ENCODE assay signal across 28 cellular contexts in genomic region chr22:43508489-43508888, GRCh38.
"Had no signal": no experiment of that assay in that cellular context is flagged by ENCODE, and none has a peak within 500 bp of the region (broad histone marks: within the 10 kb centered on the region; RNA-seq: fewer than 3 reads in every experiment).

No MANE protein-coding gene starts in this region.

- H3K36me3 Mint-ChIP-seq: stimulated activated effector memory CD8-positive, alpha-beta T cell treated with anti-CD3 and anti-CD28 coated beads, Interleukin-12 subunit alpha, Interleukin-12 subunit beta, amount 100 ng/mL, for 72 hours; stimulated activated memory B cell treated with anti-CD40 and anti-IgM and Interleukin-4, amounts not matched to agents 10 μg/mL and 1 μg/mL and 100 μg/mL, for 72 hours; stimulated activated naive B cell treated with anti-CD40 and anti-IgM and Interleukin-4, amounts not matched to agents 10 μg/mL and 1 μg/mL and 100 μg/mL, for 72 hours; type B pancreatic cell had no signal

- H3K27me3 Mint-ChIP-seq: stimulated activated naive CD8-positive, alpha-beta T cell treated with anti-CD3 and anti-CD28 coated beads, Interleukin-15, amount 100 ng/mL, for 72 hours; stimulated activated naive CD8-positive, alpha-beta T cell treated with anti-CD3 and anti-CD28 coated beads, Interleukin-15, Interleukin-2, amounts not matched to agents 100 ng/mL and 50 ng/mL, for 24 hours; type B pancreatic cell had no signal

- DNase-seq: stimulated activated CD4-positive, alpha-beta T cell treated with anti-CD3 and anti-CD28 coated beads, Interleukin-2, amount 100 ng/mL, for 48 hours; stimulated activated CD4-positive, alpha-beta T cell treated with anti-CD3 and anti-CD28 coated beads, Interleukin-4, amount 100 ng/mL, for 1 hour; stimulated activated CD4-positive, alpha-beta T cell treated with anti-CD3 and anti-CD28 coated beads, Interleukin-4, amount 100 ng/mL, for 24 hours; stimulated activated CD4-positive, alpha-beta T cell treated with anti-CD3 and anti-CD28 coated beads, Interleukin-4, amount 100 ng/mL, for 4 hours; stimulated activated CD8-positive, alpha-beta memory T cell treated with anti-CD3 and anti-CD28 coated beads, Interleukin-4, amount 100 ng/mL, for 48 hours; stimulated activated naive B cell treated with anti-CD40 and anti-IgM and Interleukin-4, amounts not matched to agents 10 μg/mL and 1 μg/mL and 100 μg/mL, for 72 hours; stimulated activated naive CD4-positive, alpha-beta T cell; stimulated activated naive CD4-positive, alpha-beta T cell treated with Interleukin-2 at 50 U/mL for 16 hours; stimulated activated naive CD8-positive, alpha-beta T cell treated with anti-CD3 and anti-CD28 coated beads, Interleukin-15, amount 100 ng/mL, for 72 hours; stimulated activated naive CD8-positive, alpha-beta T cell treated with anti-CD3 and anti-CD28 coated beads, Interleukin-15, Interleukin-2, amounts not matched to agents 100 U/mL and 50 U/mL, for 24 hours; stomach; substantia nigra; testis; thyroid gland; tibial artery; transverse colon; trophoblast cell; upper lobe of left lung; upper lobe of right lung; uterus had no signal

- H3K4me1 ChIP-seq: stomach, suprapubic skin, testis, thyroid gland, tibial artery, tibial nerve, transverse colon, upper lobe of left lung, upper lobe of right lung, uterus, vagina had no signal

- H3K4me3 Mint-ChIP-seq: stimulated activated effector memory CD8-positive, alpha-beta T cell treated with anti-CD3 and anti-CD28 coated beads, Interleukin-12 subunit alpha, Interleukin-12 subunit beta, amount 100 ng/mL, for 72 hours; stimulated activated memory B cell treated with anti-CD40 and anti-IgM and Interleukin-4, amounts not matched to agents 10 μg/mL and 1 μg/mL and 100 μg/mL, for 72 hours; stimulated activated naive B cell treated with anti-CD40 and anti-IgM and Interleukin-4, amounts not matched to agents 10 μg/mL and 1 μg/mL and 100 μg/mL, for 72 hours; stimulated activated naive CD8-positive, alpha-beta T cell treated with anti-CD3 and anti-CD28 coated beads, Interleukin-15, amount 100 ng/mL, for 72 hours; stimulated activated naive CD8-positive, alpha-beta T cell treated with anti-CD3 and anti-CD28 coated beads, Interleukin-15, Interleukin-2, amounts not matched to agents 100 ng/mL and 50 ng/mL, for 24 hours; type B pancreatic cell had no signal

- H3K9me3 Mint-ChIP-seq: stimulated activated effector memory CD8-positive, alpha-beta T cell treated with anti-CD3 and anti-CD28 coated beads, Interleukin-12 subunit alpha, Interleukin-12 subunit beta, amount 100 ng/mL, for 72 hours; stimulated activated naive CD8-positive, alpha-beta T cell treated with anti-CD3 and anti-CD28 coated beads, Interleukin-15, Interleukin-2, amounts not matched to agents 100 ng/mL and 50 ng/mL, for 24 hours; type B pancreatic cell had no signal

- H3K36me3 ChIP-seq: stomach, suprapubic skin, thoracic aorta, thyroid gland, tibial artery, tibial nerve, transverse colon, upper lobe of left lung, upper lobe of right lung, uterus, vagina had no signal

- ATAC-seq: stimulated activated effector memory CD8-positive, alpha-beta T cell treated with anti-CD3 and anti-CD28 coated beads, Interleukin-12 subunit alpha, Interleukin-12 subunit beta, amount 100 ng/mL, for 72 hours; stimulated activated memory B cell treated with anti-CD40 and anti-IgM and Interleukin-4, amounts not matched to agents 10 μg/mL and 1 μg/mL and 100 μg/mL, for 72 hours; stimulated activated naive B cell treated with anti-CD40 and anti-IgM and Interleukin-4, amounts not matched to agents 10 μg/mL and 1 μg/mL and 100 μg/mL, for 72 hours; stimulated activated naive CD8-positive, alpha-beta T cell treated with anti-CD3 and anti-CD28 coated beads, Interleukin-15, amount 100 ng/mL, for 72 hours; stimulated activated naive CD8-positive, alpha-beta T cell treated with anti-CD3 and anti-CD28 coated beads, Interleukin-15, Interleukin-2, amounts not matched to agents 100 U/mL and 50 U/mL, for 24 hours; upper lobe of right lung had no signal

- H3K4me1 Mint-ChIP-seq: stimulated activated effector memory CD8-positive, alpha-beta T cell treated with anti-CD3 and anti-CD28 coated beads, Interleukin-12 subunit alpha, Interleukin-12 subunit beta, amount 100 ng/mL, for 72 hours; stimulated activated memory B cell treated with anti-CD40 and anti-IgM and Interleukin-4, amounts not matched to agents 10 μg/mL and 1 μg/mL and 100 μg/mL, for 72 hours; stimulated activated naive B cell treated with anti-CD40 and anti-IgM and Interleukin-4, amounts not matched to agents 10 μg/mL and 1 μg/mL and 100 μg/mL, for 72 hours; stimulated activated naive CD8-positive, alpha-beta T cell treated with anti-CD3 and anti-CD28 coated beads, Interleukin-15, amount 100 ng/mL, for 72 hours had no signal

- H3K27ac Mint-ChIP-seq: stimulated activated effector memory CD8-positive, alpha-beta T cell treated with anti-CD3 and anti-CD28 coated beads, Interleukin-12 subunit alpha, Interleukin-12 subunit beta, amount 100 ng/mL, for 72 hours; stimulated activated memory B cell treated with anti-CD40 and anti-IgM and Interleukin-4, amounts not matched to agents 10 μg/mL and 1 μg/mL and 100 μg/mL, for 72 hours; stimulated activated naive B cell treated with anti-CD40 and anti-IgM and Interleukin-4, amounts not matched to agents 10 μg/mL and 1 μg/mL and 100 μg/mL, for 72 hours; stimulated activated naive CD8-positive, alpha-beta T cell treated with anti-CD3 and anti-CD28 coated beads, Interleukin-15, amount 100 ng/mL, for 72 hours; stimulated activated naive CD8-positive, alpha-beta T cell treated with anti-CD3 and anti-CD28 coated beads, Interleukin-15, Interleukin-2, amounts not matched to agents 100 ng/mL and 50 ng/mL, for 24 hours; type B pancreatic cell had no signal

- H3K9me3 ChIP-seq: stomach, suprapubic skin, testis, thoracic aorta, thyroid gland, tibial artery, tibial nerve, transverse colon, upper lobe of left lung, upper lobe of right lung, uterus, vagina had no signal

- H3K4me3 ChIP-seq: stomach, suprapubic skin, testis, thoracic aorta, thyroid gland, tibial artery, tibial nerve, transverse colon, upper lobe of left lung, upper lobe of right lung, uterus, vagina had no signal

- H3K27me3 ChIP-seq: suprapubic skin, testis, thyroid gland, tibial nerve, transverse colon, upper lobe of left lung, upper lobe of right lung, uterus, vagina had no signal

- H3K27ac ChIP-seq: stomach, suprapubic skin, testis, thoracic aorta, thyroid gland, tibial artery, tibial nerve, transverse colon, upper lobe of left lung, upper lobe of right lung, uterus, vagina had no signal
